8 cellular contexts compared by ENCODE assay signal in the genomic region with DNA sequence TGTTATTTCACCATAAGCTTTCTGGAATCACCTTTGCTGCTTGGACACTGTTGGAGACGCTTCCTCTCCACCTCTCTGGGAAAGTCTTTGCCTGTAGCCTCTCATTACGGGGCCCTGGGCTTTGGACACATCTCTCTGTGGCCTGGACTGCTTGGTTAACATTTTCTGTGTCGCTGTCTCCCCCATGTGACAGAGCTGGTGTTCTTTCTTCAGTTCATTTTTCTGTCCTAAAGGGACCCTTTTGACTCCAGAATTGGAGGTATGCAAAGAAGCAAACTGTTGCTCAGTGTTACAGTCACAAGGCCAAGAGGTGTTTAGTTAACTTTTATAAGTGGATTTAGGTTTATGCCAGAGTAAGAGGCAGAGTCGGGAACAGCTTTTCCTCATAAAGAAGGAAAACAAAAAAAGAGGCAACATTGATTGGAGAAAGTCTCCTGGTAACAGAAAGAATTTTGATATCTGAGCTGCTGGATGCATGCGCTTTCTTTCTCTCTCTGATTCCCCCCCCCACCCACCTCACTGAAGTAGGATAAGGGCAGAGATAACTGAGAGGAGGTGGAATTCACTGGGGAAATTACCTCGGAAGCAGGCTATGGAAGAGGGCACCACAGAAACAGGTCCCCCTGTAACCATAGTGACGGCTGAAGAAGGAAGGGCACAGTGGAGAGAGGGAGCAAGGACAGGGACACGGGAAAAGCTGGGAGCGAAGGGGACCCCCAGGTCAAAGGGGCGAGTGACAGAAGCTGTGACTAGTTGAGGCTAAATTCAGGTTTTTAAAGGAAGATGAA. TPM values are rescaled to one million over a fixed set of nuclear protein-coding genes. Genes with fewer than 3 reads are reported as not detected.
DNase-seq lines count a peak whose midpoint lies in the region; ATAC-seq, FAIRE-seq and TF ChIP-seq lines count a peak whose summit lies in the region.

No MANE protein-coding gene starts in this region.

- peak overlapping the region; percentile 7 for H3K4me3 Mint-ChIP-seq in Caco-2 (ENCODE audit: unreplicated experiment)
- no peak overlapping the region for H3K4me3 Mint-ChIP-seq in activated T-helper 17 cell treated with anti-CD3 and anti-CD28 coated beads, Interleukin-2, amount 50 U/mL, for 72 hours

- H3K27me3 Mint-ChIP-seq in Caco-2 (ENCODE audit: insufficient read depth, unreplicated experiment): peaks cover 12% of the 10 kb centered on the region
- H3K27me3 Mint-ChIP-seq in activated T-helper 17 cell treated with anti-CD3 and anti-CD28 coated beads, Interleukin-2, amount 50 U/mL, for 72 hours: peaks cover 40% of the 10 kb centered on the region

- no peak overlapping the region for H3K4me3 ChIP-seq in Caco-2 (ENCODE audit: low read depth, low read length)

- peak; percentile 10 to 43 for TF ChIP-seq CTCF in Caco-2 (IDR thresholded peaks at IDR 0.05; ENCODE audit: insufficient read depth in 1 of 2, low read depth in 1 of 2, low read length in 1 of 2, severe bottlenecking in 1 of 2, unreplicated experiment in 1 of 2)

- peaks cover 13% of the 10 kb centered on the region for H3K4me1 ChIP-seq in Caco-2

- no peaks in the 10 kb centered on the region for H3K36me3 ChIP-seq in Caco-2 (ENCODE audit: control insufficient read depth, insufficient read depth, low read length)

- POLR2A ChIA-PET in Caco-2 (lab: Charles Lee): interaction anchor here (1.8 kb wide), 1 partner anchor 113 kb away, joined by 11 read pairs; a partner anchor contains a TSS

- no peaks in the 10 kb centered on the region for H3K36me3 Mint-ChIP-seq in Caco-2 (ENCODE audit: insufficient read depth, unreplicated experiment)
- H3K36me3 Mint-ChIP-seq in activated T-helper 17 cell treated with anti-CD3 and anti-CD28 coated beads, Interleukin-2, amount 50 U/mL, for 72 hours (ENCODE audit: low read depth): no peaks in the 10 kb centered on the region

- no peaks in the 10 kb centered on the region for H3K27me3 ChIP-seq in Caco-2 (replicated peaks; ENCODE audit: control insufficient read depth, insufficient read depth, low read length)

- H3K4me1 Mint-ChIP-seq in Caco-2 (ENCODE audit: low read depth, unreplicated experiment): peaks cover 13% of the 10 kb centered on the region
- H3K4me1 Mint-ChIP-seq in activated T-helper 17 cell treated with anti-CD3 and anti-CD28 coated beads, Interleukin-2, amount 50 U/mL, for 72 hours: peaks cover 4% of the 10 kb centered on the region

- BruUV-seq in Caco-2 (replicated peaks; lab: Mats Ljungman, UMichigan): no TSS peak

- DNase-seq in Caco-2: peak; percentile 56 to 59
- DNase-seq in HTR-8/SVneo (ENCODE audit: insufficient read length, low spot score): peak; percentile 56
- DNase-seq in astrocyte of the hippocampus (ENCODE audit: low read depth, low spot score): peak; percentile 60
- peak; percentile 25 for DNase-seq in midbrain (lab: John Stamatoyannopoulos, UW)
- no peak for DNase-seq in ureter (ENCODE audit: low spot score)

- H3K9me3 ChIP-seq in Caco-2: no peaks in the 10 kb centered on the region

- peak overlapping the region; percentile 2 for H3K27ac Mint-ChIP-seq in Caco-2 (ENCODE audit: unreplicated experiment)
- H3K27ac Mint-ChIP-seq in activated T-helper 17 cell treated with anti-CD3 and anti-CD28 coated beads, Interleukin-2, amount 50 U/mL, for 72 hours: no peak overlapping the region

- no peak for FAIRE-seq in HTR-8/SVneo (lab: Jason Lieb, UNC)

- intact Hi-C loops in Caco-2 (cut with micrococcal nuclease; ENCODE audit: unreplicated experiment): loop anchor here (1.0 to 10.0 kb wide), 3 partner anchors 69 to 261 kb away; a partner anchor contains a TSS

- no peaks in the 10 kb centered on the region for H3K9me3 Mint-ChIP-seq in Caco-2 (ENCODE audit: unreplicated experiment)
- no peaks in the 10 kb centered on the region for H3K9me3 Mint-ChIP-seq in activated T-helper 17 cell treated with anti-CD3 and anti-CD28 coated beads, Interleukin-2, amount 50 U/mL, for 72 hours

- ATAC-seq in GM18870 (IDR thresholded peaks at IDR 0.05; ENCODE audit: unreplicated experiment) (no peak), HG03095 (IDR thresholded peaks at IDR 0.05; ENCODE audit: unreplicated experiment) (no peak)
- ATAC-seq in activated T-helper 17 cell treated with anti-CD3 and anti-CD28 coated beads, Interleukin-2, amount 50 U/mL, for 72 hours (replicated peaks): no peak

- CTCF ChIA-PET in Caco-2 (lab: Charles Lee): interaction anchor here (0.5 to 3.0 kb wide), 20 partner anchors 11 to 629 kb away, joined by 3 to 87 read pairs (median 4); a partner anchor contains a TSS

RNA-seq across cellular contexts. Expression of a gene that starts 57.8 kb away (rescaled TPM):
- total RNA-seq in Caco-2 (2022) (0.48 and 1.1 TPM in 2 replicates), ureter (1.1 TPM)
- not detected for total RNA-seq in activated T-helper 17 cell treated with anti-CD3 and anti-CD28 coated beads, Interleukin-2, amount 50 U/mL, for 72 hours
